6 cellular contexts compared by ENCODE assay signal in genomic region chr6:33417127-33417902, GRCh38. TPM values are rescaled to one million over a fixed set of nuclear protein-coding genes. Genes with fewer than 3 reads are reported as not detected.
A peak's percentile ranks its signal among the peaks of the same experiment; 100 is the strongest.
DNase-seq lines count a peak whose midpoint lies in the region; ATAC-seq, FAIRE-seq and TF ChIP-seq lines count a peak whose summit lies in the region.

No MANE protein-coding gene starts in this region.

- peaks cover 11% of the 10 kb centered on the region for H3K27me3 Mint-ChIP-seq in activated CD4-positive, alpha-beta memory T cell treated with anti-CD3 and anti-CD28 coated beads, Interleukin-2, amount 10 ng/mL, durations not matched to agents 7 days and 5 days

- peaks cover 2 to 13% of the 10 kb centered on the region in 2 experiments; a peak in 3 of 5 replicates for H3K27me3 ChIP-seq in HepG2 (ENCODE audit: control insufficient read depth in 1 of 2, insufficient read depth in 2 of 2, low read length in 2 of 2)

- peak overlapping the region; percentile 85 for H3K9ac ChIP-seq in HepG2 (ENCODE audit: insufficient read depth, low read depth, low read length)

- H3K4me1 ChIP-seq in HEK293 (ENCODE audit: control insufficient read depth, insufficient read depth, low read length) (no peaks in the 10 kb centered on the region), HepG2 (ENCODE audit: insufficient read depth, low read length) (peaks cover 44% of the 10 kb centered on the region)

- H3K4me3 ChIP-seq in HEK293 (ENCODE audit: low read depth, low read length) (peak overlapping the region; percentile 40), HepG2 (replicated peaks in 1 of 3; ENCODE audit: insufficient read depth in 1 of 3, low read depth in 2 of 3, low read length in 3 of 3) (peak overlapping the region; percentile 68 to 96 (median 82))

- H3K4me3 Mint-ChIP-seq in activated CD4-positive, alpha-beta memory T cell treated with anti-CD3 and anti-CD28 coated beads, Interleukin-2, amount 10 ng/mL, durations not matched to agents 7 days and 5 days = peak overlapping the region; percentile 92

- H3K27ac ChIP-seq in HEK293 (ENCODE audit: extremely low read depth, low read depth, low read length) (peak overlapping the region; percentile 67), HepG2 (ENCODE audit: extremely low read length, insufficient read depth, low read length) (peak overlapping the region; percentile 82)

- CTCF ChIA-PET in HEK293 (lab: Yijun Ruan, JAX) = interaction anchor here (0.6 to 1.7 kb wide), 7 partner anchors 9 to 162 kb away, joined by 3 to 7 read pairs (median 3); partner anchors contain the start of gene BAK1
- CTCF ChIA-PET in activated CD4-positive, alpha-beta memory T cell treated with anti-CD3 and anti-CD28 coated beads, Interleukin-2, amount 10 ng/mL, durations not matched to agents 7 days and 5 days (lab: Charles Lee) = interaction anchor here (0.9 to 2.9 kb wide), 3 partner anchors 12 to 131 kb away, joined by 4 to 14 read pairs (median 5); no protein-coding TSS in a partner anchor
- CTCF ChIA-PET in HepG2 (lab: Yijun Ruan, JAX; ENCODE audit: low intra/inter-chr PET ratio, low total read pairs) = no interaction called here

- ATAC-seq in HepG2 = peak; percentile 4
- no peak for ATAC-seq in HG03520 (IDR thresholded peaks at IDR 0.05; ENCODE audit: unreplicated experiment)
- no peak for ATAC-seq in HG03175 (IDR thresholded peaks at IDR 0.05; ENCODE audit: unreplicated experiment)

- BruUV-seq in HepG2 (replicated peaks; lab: Mats Ljungman, UMichigan) = TSS peak; percentile 87

- POLR2A ChIA-PET in HEK293 (lab: Yijun Ruan, JAX) (interaction anchor here (0.6 to 3.4 kb wide), 7 partner anchors 9 to 445 kb away, joined by 3 to 16 read pairs (median 9); partner anchors contain the start of genes RPS18, VPS52, ZBTB22 and ZBTB9), HepG2 (lab: Yijun Ruan, JAX) (interaction anchor here (0.6 to 2.8 kb wide), 5 partner anchors 13 to 168 kb away, joined by 3 to 23 read pairs (median 8); partner anchors contain the start of gene ZBTB9)
- POLR2A ChIA-PET in activated CD4-positive, alpha-beta memory T cell treated with anti-CD3 and anti-CD28 coated beads, Interleukin-2, amount 10 ng/mL, durations not matched to agents 7 days and 5 days (lab: Charles Lee) = interaction anchor here (0.6 to 4.0 kb wide), 15 partner anchors 8 to 572 kb away, joined by 3 to 32 read pairs (median 6); partner anchors contain the start of genes BAK1, ITPR3, KIFC1 and RPS18

- 3% methylated on average over 22 of the region's 25 CpGs for WGBS in HepG2 (ENCODE audit: low lambda C conversion rate)

- no peaks in the 10 kb centered on the region for H3K9me3 ChIP-seq in HEK293 (ENCODE audit: control insufficient read depth, insufficient read depth, low read depth, low read length)
- no peaks in the 10 kb centered on the region for H3K9me3 ChIP-seq in HepG2 (ENCODE audit: low read length)

- no peak for TF ChIP-seq RAD21 in HepG2 (CRISPR knock-in tag; IDR thresholded peaks at IDR 0.05)

- intact Hi-C loops in HepG2 (cut with micrococcal nuclease; ENCODE audit: unreplicated experiment) = no loop called here

- in situ Hi-C loops in HepG2 (cut with HindIII; ENCODE audit: extremely low pct_ligation_motif_present, low pct_unique_long_range_greater_than_20kb) = loop anchor here (10.0 to 25.0 kb wide), 2 partner anchors 130 to 213 kb away; partner anchors contain the start of genes B3GALT4, HSD17B8, PFDN6 and RGL2

- H2AFZ ChIP-seq in HepG2 (ENCODE audit: low read length) = no peak overlapping the region

- peaks cover 37% of the 10 kb centered on the region for H3K36me3 Mint-ChIP-seq in activated CD4-positive, alpha-beta memory T cell treated with anti-CD3 and anti-CD28 coated beads, Interleukin-2, amount 10 ng/mL, durations not matched to agents 7 days and 5 days (ENCODE audit: low read depth)

- H3K79me2 ChIP-seq in HepG2 (ENCODE audit: insufficient read depth, low read length) = peaks cover 21% of the 10 kb centered on the region

- TF ChIP-seq POLR2A in HepG2 (IDR thresholded peaks at IDR 0.05; ENCODE audit: insufficient read depth in 1 of 2, low read depth in 2 of 2, low read length in 2 of 2) = no peak; a peak in 1 of 4 replicates

- peak overlapping the region; percentile 98 for H3K27ac Mint-ChIP-seq in activated CD4-positive, alpha-beta memory T cell treated with anti-CD3 and anti-CD28 coated beads, Interleukin-2, amount 10 ng/mL, durations not matched to agents 7 days and 5 days

- H4K20me1 ChIP-seq in HepG2 (ENCODE audit: insufficient read depth, low read length) = no peaks in the 10 kb centered on the region

- peaks cover 0 to 42% of the 10 kb centered on the region in 2 experiments; a peak in 1 of 3 replicates for H3K36me3 ChIP-seq in HEK293 (ENCODE audit: control insufficient read depth in 2 of 2, insufficient read depth in 1 of 2, low read length in 2 of 2)
- peaks cover 17 to 30% of the 10 kb centered on the region in 2 experiments for H3K36me3 ChIP-seq in HepG2 (replicated peaks in 1 of 2; ENCODE audit: control insufficient read depth in 1 of 2, insufficient read depth in 2 of 2, low read length in 2 of 2)

- peak overlapping the region; percentile 96 for H3K4me2 ChIP-seq in HepG2 (ENCODE audit: low read depth, low read length)

- peak; percentile 42 for FAIRE-seq in HepG2 (lab: Jason Lieb, UNC)

- no peaks in the 10 kb centered on the region for H3K9me3 Mint-ChIP-seq in activated CD4-positive, alpha-beta memory T cell treated with anti-CD3 and anti-CD28 coated beads, Interleukin-2, amount 10 ng/mL, durations not matched to agents 7 days and 5 days

- no peak for TF ChIP-seq EP300 in HepG2 (IDR thresholded peaks at IDR 0.05; ENCODE audit: low read depth in 2 of 2, low read length in 2 of 2)
- no peak for TF ChIP-seq EP300 in HepG2 (CRISPR knock-in tag; IDR thresholded peaks at IDR 0.05; ENCODE audit: borderline replicate concordance)

- H3K4me1 Mint-ChIP-seq in activated CD4-positive, alpha-beta memory T cell treated with anti-CD3 and anti-CD28 coated beads, Interleukin-2, amount 10 ng/mL, durations not matched to agents 7 days and 5 days = peaks cover 71% of the 10 kb centered on the region

- no peak for TF ChIP-seq CTCF in HEK293 (tag by site-specific recombination; IDR thresholded peaks at IDR 0.05)
- no peak for TF ChIP-seq CTCF in HepG2 (CRISPR knock-in tag; IDR thresholded peaks at IDR 0.05)

- peak; percentile 36 for DNase-seq in activated CD4-positive, alpha-beta memory T cell treated with anti-CD3 and anti-CD28 coated beads, Interleukin-2, amount 10 ng/mL, durations not matched to agents 7 days and 5 days
- no peak for DNase-seq in HepG2 (ENCODE audit: low spot score)
- DNase-seq in NOMO-1 treated with dmso at 0.1 percent for 144 hours (lab: John Stamatoyannopoulos, UW; ENCODE audit: unreplicated experiment) = no peak

RNA-seq across cellular contexts. Expression of gene CUTA, which starts 0.6 kb away (rescaled TPM):
- total RNA-seq in activated CD4-positive, alpha-beta memory T cell treated with anti-CD3 and anti-CD28 coated beads, Interleukin-2, amount 10 ng/mL, durations not matched to agents 7 days and 5 days = 100 to 1,000 TPM; 243 TPM
- total RNA-seq in HepG2 (2016; rRNA removed; fragmentation: Illumina TruSeq; extraction: Trizol) = 106 and 180 TPM in 2 replicates
- 87.7 and 122 TPM in 2 replicates for total RNA-seq in HepG2 (2016; cell fraction: cytosol; rRNA removed; fragmentation: Illumina TruSeq; extraction: Trizol; ENCODE audit: low read depth)
- 99.2 and 177 TPM in 2 replicates for total RNA-seq in HepG2 (2016; cell fraction: insoluble cytoplasmic fraction; rRNA removed; fragmentation: Illumina TruSeq; extraction: Trizol)
- 103 and 132 TPM in 2 replicates for total RNA-seq in HepG2 (2016; cell fraction: membrane; rRNA removed; fragmentation: Illumina TruSeq; extraction: Trizol)
- total RNA-seq in HepG2 (2016; cell fraction: nucleus; rRNA removed; fragmentation: Illumina TruSeq; extraction: Trizol) = 108 and 119 TPM in 2 replicates
- 169 and 170 TPM in 2 replicates for polyA plus RNA-seq in HepG2 (2011; rRNA removed)
- 216 and 233 TPM in 2 replicates for polyA plus RNA-seq in HepG2 (2011; cell fraction: cytosol; rRNA removed)
- polyA plus RNA-seq in HepG2 (2011; cell fraction: nucleus; rRNA removed) = 172 and 210 TPM in 2 replicates
- 255 and 283 TPM in 2 replicates for polyA plus RNA-seq in HepG2 (2012)
- 146 and 200 TPM in 2 replicates for polyA plus RNA-seq in HepG2 (2016; cell fraction: cytosol; fragmentation: Illumina TruSeq; extraction: Trizol; ENCODE audit: low read depth)
- 151 and 161 TPM in 2 replicates for polyA plus RNA-seq in HepG2 (2016; cell fraction: insoluble cytoplasmic fraction; fragmentation: Illumina TruSeq; extraction: Trizol; ENCODE audit: low read depth)
- 164 and 192 TPM in 2 replicates for polyA plus RNA-seq in HepG2 (2016; cell fraction: membrane; fragmentation: Illumina TruSeq; extraction: Trizol; ENCODE audit: low read depth)
- 257 and 280 TPM in 2 replicates for polyA plus RNA-seq in HepG2 (2016; cell fraction: nucleus; fragmentation: Illumina TruSeq; extraction: Trizol; ENCODE audit: insufficient read depth, low read depth)
- polyA minus RNA-seq in HepG2 (2011; rRNA and poly(A)+ RNA removed; ENCODE audit: low replicate concordance) = 123 and 177 TPM in 2 replicates
- polyA minus RNA-seq in HepG2 (2011; cell fraction: cytosol; rRNA and poly(A)+ RNA removed) = 58.9 and 70.6 TPM in 2 replicates
- polyA minus RNA-seq in HepG2 (2011; cell fraction: nucleus; rRNA and poly(A)+ RNA removed) = 46.0 and 46.9 TPM in 2 replicates

RNA-seq across cellular contexts. Expression of gene SYNGAP1, which starts 2.5 kb away (rescaled TPM):
- total RNA-seq in activated CD4-positive, alpha-beta memory T cell treated with anti-CD3 and anti-CD28 coated beads, Interleukin-2, amount 10 ng/mL, durations not matched to agents 7 days and 5 days = 10 to 100 TPM; 35.3 to 39.7 TPM
- 0.41 and 0.75 TPM in 2 replicates for total RNA-seq in HepG2 (2016; rRNA removed; fragmentation: Illumina TruSeq; extraction: Trizol)
- 0.09 and 0.10 TPM in 2 replicates for total RNA-seq in HepG2 (2016; cell fraction: cytosol; rRNA removed; fragmentation: Illumina TruSeq; extraction: Trizol; ENCODE audit: low read depth)
- total RNA-seq in HepG2 (2016; cell fraction: insoluble cytoplasmic fraction; rRNA removed; fragmentation: Illumina TruSeq; extraction: Trizol) = 0.42 and 0.78 TPM in 2 replicates
- total RNA-seq in HepG2 (2016; cell fraction: membrane; rRNA removed; fragmentation: Illumina TruSeq; extraction: Trizol) = 0.14 and 0.15 TPM in 2 replicates
- 1.1 and 1.4 TPM in 2 replicates for total RNA-seq in HepG2 (2016; cell fraction: nucleus; rRNA removed; fragmentation: Illumina TruSeq; extraction: Trizol)
- 1.1 and 1.9 TPM in 2 replicates for polyA plus RNA-seq in HepG2 (2011; rRNA removed)
- 0.32 and 0.33 TPM in 2 replicates for polyA plus RNA-seq in HepG2 (2011; cell fraction: cytosol; rRNA removed)
- 12.4 and 12.6 TPM in 2 replicates for polyA plus RNA-seq in HepG2 (2011; cell fraction: nucleus; rRNA removed)
- polyA plus RNA-seq in HepG2 (2012) = 2.7 and 3.4 TPM in 2 replicates
- polyA plus RNA-seq in HepG2 (2016; cell fraction: cytosol; fragmentation: Illumina TruSeq; extraction: Trizol; ENCODE audit: low read depth) = 0.07 TPM in 2 replicates
- 0.70 and 1.0 TPM in 2 replicates for polyA plus RNA-seq in HepG2 (2016; cell fraction: insoluble cytoplasmic fraction; fragmentation: Illumina TruSeq; extraction: Trizol; ENCODE audit: low read depth)
- 0.16 and 0.18 TPM in 2 replicates for polyA plus RNA-seq in HepG2 (2016; cell fraction: membrane; fragmentation: Illumina TruSeq; extraction: Trizol; ENCODE audit: low read depth)
- polyA plus RNA-seq in HepG2 (2016; cell fraction: nucleus; fragmentation: Illumina TruSeq; extraction: Trizol; ENCODE audit: insufficient read depth, low read depth) = 6.2 and 14.4 TPM in 2 replicates
- 0.98 and 2.6 TPM in 2 replicates for polyA minus RNA-seq in HepG2 (2011; rRNA and poly(A)+ RNA removed; ENCODE audit: low replicate concordance)
- polyA minus RNA-seq in HepG2 (2011; cell fraction: cytosol; rRNA and poly(A)+ RNA removed) = 0.26 and 0.49 TPM in 2 replicates
- polyA minus RNA-seq in HepG2 (2011; cell fraction: nucleus; rRNA and poly(A)+ RNA removed) = 2.2 and 4.4 TPM in 2 replicates

RNA-seq across cellular contexts. Expression of gene PHF1, which starts 6.5 kb away (rescaled TPM):
- 10 to 100 TPM; 46.4 to 51.4 TPM for total RNA-seq in activated CD4-positive, alpha-beta memory T cell treated with anti-CD3 and anti-CD28 coated beads, Interleukin-2, amount 10 ng/mL, durations not matched to agents 7 days and 5 days
- 14.3 and 25.4 TPM in 2 replicates for total RNA-seq in HepG2 (2016; rRNA removed; fragmentation: Illumina TruSeq; extraction: Trizol)
- total RNA-seq in HepG2 (2016; cell fraction: cytosol; rRNA removed; fragmentation: Illumina TruSeq; extraction: Trizol; ENCODE audit: low read depth) = 8.6 and 10.0 TPM in 2 replicates
- 13.8 and 26.7 TPM in 2 replicates for total RNA-seq in HepG2 (2016; cell fraction: insoluble cytoplasmic fraction; rRNA removed; fragmentation: Illumina TruSeq; extraction: Trizol)
- total RNA-seq in HepG2 (2016; cell fraction: membrane; rRNA removed; fragmentation: Illumina TruSeq; extraction: Trizol) = 20.1 and 20.5 TPM in 2 replicates
- total RNA-seq in HepG2 (2016; cell fraction: nucleus; rRNA removed; fragmentation: Illumina TruSeq; extraction: Trizol) = 25.9 and 27.3 TPM in 2 replicates
- polyA plus RNA-seq in HepG2 (2011; rRNA removed) = 61.9 and 77.2 TPM in 2 replicates
- 41.5 and 45.3 TPM in 2 replicates for polyA plus RNA-seq in HepG2 (2011; cell fraction: cytosol; rRNA removed)
- 358 and 376 TPM in 2 replicates for polyA plus RNA-seq in HepG2 (2011; cell fraction: nucleus; rRNA removed)
- 45.7 and 67.9 TPM in 2 replicates for polyA plus RNA-seq in HepG2 (2012)
- polyA plus RNA-seq in HepG2 (2016; cell fraction: cytosol; fragmentation: Illumina TruSeq; extraction: Trizol; ENCODE audit: low read depth) = 16.9 and 19.4 TPM in 2 replicates
- 26.3 and 31.9 TPM in 2 replicates for polyA plus RNA-seq in HepG2 (2016; cell fraction: insoluble cytoplasmic fraction; fragmentation: Illumina TruSeq; extraction: Trizol; ENCODE audit: low read depth)
- polyA plus RNA-seq in HepG2 (2016; cell fraction: membrane; fragmentation: Illumina TruSeq; extraction: Trizol; ENCODE audit: low read depth) = 31.4 and 34.9 TPM in 2 replicates
- polyA plus RNA-seq in HepG2 (2016; cell fraction: nucleus; fragmentation: Illumina TruSeq; extraction: Trizol; ENCODE audit: insufficient read depth, low read depth) = 98.6 and 111 TPM in 2 replicates
- 22.2 and 35.1 TPM in 2 replicates for polyA minus RNA-seq in HepG2 (2011; rRNA and poly(A)+ RNA removed; ENCODE audit: low replicate concordance)
- 11.8 and 13.5 TPM in 2 replicates for polyA minus RNA-seq in HepG2 (2011; cell fraction: cytosol; rRNA and poly(A)+ RNA removed)
- polyA minus RNA-seq in HepG2 (2011; cell fraction: nucleus; rRNA and poly(A)+ RNA removed) = 33.0 and 41.3 TPM in 2 replicates

RNA-seq across cellular contexts. Expression of gene KIFC1, which starts 25.7 kb away (rescaled TPM):
- 100 to 1,000 TPM; 125 to 127 TPM for total RNA-seq in activated CD4-positive, alpha-beta memory T cell treated with anti-CD3 and anti-CD28 coated beads, Interleukin-2, amount 10 ng/mL, durations not matched to agents 7 days and 5 days
- total RNA-seq in HepG2 (2016; rRNA removed; fragmentation: Illumina TruSeq; extraction: Trizol) = 45.5 and 47.6 TPM in 2 replicates
- total RNA-seq in HepG2 (2016; cell fraction: cytosol; rRNA removed; fragmentation: Illumina TruSeq; extraction: Trizol; ENCODE audit: low read depth) = 7.7 and 8.2 TPM in 2 replicates
- 43.2 and 48.8 TPM in 2 replicates for total RNA-seq in HepG2 (2016; cell fraction: insoluble cytoplasmic fraction; rRNA removed; fragmentation: Illumina TruSeq; extraction: Trizol)
- total RNA-seq in HepG2 (2016; cell fraction: membrane; rRNA removed; fragmentation: Illumina TruSeq; extraction: Trizol) = 18.6 and 22.9 TPM in 2 replicates
- 40.9 and 44.4 TPM in 2 replicates for total RNA-seq in HepG2 (2016; cell fraction: nucleus; rRNA removed; fragmentation: Illumina TruSeq; extraction: Trizol)
- 20.4 and 25.0 TPM in 2 replicates for polyA plus RNA-seq in HepG2 (2011; rRNA removed)
- 12.6 and 23.6 TPM in 2 replicates for polyA plus RNA-seq in HepG2 (2011; cell fraction: cytosol; rRNA removed)
- 42.5 and 71.9 TPM in 2 replicates for polyA plus RNA-seq in HepG2 (2011; cell fraction: nucleus; rRNA removed)
- polyA plus RNA-seq in HepG2 (2012) = 13.7 and 21.2 TPM in 2 replicates
- 3.3 and 3.9 TPM in 2 replicates for polyA plus RNA-seq in HepG2 (2016; cell fraction: cytosol; fragmentation: Illumina TruSeq; extraction: Trizol; ENCODE audit: low read depth)
- polyA plus RNA-seq in HepG2 (2016; cell fraction: insoluble cytoplasmic fraction; fragmentation: Illumina TruSeq; extraction: Trizol; ENCODE audit: low read depth) = 50.9 and 58.4 TPM in 2 replicates
- polyA plus RNA-seq in HepG2 (2016; cell fraction: membrane; fragmentation: Illumina TruSeq; extraction: Trizol; ENCODE audit: low read depth) = 6.2 and 7.1 TPM in 2 replicates
- polyA plus RNA-seq in HepG2 (2016; cell fraction: nucleus; fragmentation: Illumina TruSeq; extraction: Trizol; ENCODE audit: insufficient read depth, low read depth) = 83.2 and 93.0 TPM in 2 replicates
- 36.0 and 106 TPM in 2 replicates for polyA minus RNA-seq in HepG2 (2011; rRNA and poly(A)+ RNA removed; ENCODE audit: low replicate concordance)
- 8.9 and 14.8 TPM in 2 replicates for polyA minus RNA-seq in HepG2 (2011; cell fraction: cytosol; rRNA and poly(A)+ RNA removed)
- polyA minus RNA-seq in HepG2 (2011; cell fraction: nucleus; rRNA and poly(A)+ RNA removed) = 35.4 and 47.3 TPM in 2 replicates

RNA-seq across cellular contexts. Expression of gene ZBTB9, which starts 37.1 kb away (rescaled TPM):
- 1 to 10 TPM; 6.9 to 7.4 TPM for total RNA-seq in activated CD4-positive, alpha-beta memory T cell treated with anti-CD3 and anti-CD28 coated beads, Interleukin-2, amount 10 ng/mL, durations not matched to agents 7 days and 5 days
- total RNA-seq in HepG2 (2016; rRNA removed; fragmentation: Illumina TruSeq; extraction: Trizol) = 9.2 and 11.5 TPM in 2 replicates
- 1.1 and 1.9 TPM in 2 replicates for total RNA-seq in HepG2 (2016; cell fraction: cytosol; rRNA removed; fragmentation: Illumina TruSeq; extraction: Trizol; ENCODE audit: low read depth)
- 10.0 and 10.1 TPM in 2 replicates for total RNA-seq in HepG2 (2016; cell fraction: insoluble cytoplasmic fraction; rRNA removed; fragmentation: Illumina TruSeq; extraction: Trizol)
- total RNA-seq in HepG2 (2016; cell fraction: membrane; rRNA removed; fragmentation: Illumina TruSeq; extraction: Trizol) = 4.7 and 6.0 TPM in 2 replicates
- 6.5 and 6.7 TPM in 2 replicates for total RNA-seq in HepG2 (2016; cell fraction: nucleus; rRNA removed; fragmentation: Illumina TruSeq; extraction: Trizol)
- polyA plus RNA-seq in HepG2 (2011; rRNA removed) = 5.3 and 7.1 TPM in 2 replicates
- 3.8 and 5.0 TPM in 2 replicates for polyA plus RNA-seq in HepG2 (2011; cell fraction: cytosol; rRNA removed)
- 3.6 and 4.8 TPM in 2 replicates for polyA plus RNA-seq in HepG2 (2011; cell fraction: nucleus; rRNA removed)
- 7.1 and 7.6 TPM in 2 replicates for polyA plus RNA-seq in HepG2 (2012)
- 0.71 and 0.88 TPM in 2 replicates for polyA plus RNA-seq in HepG2 (2016; cell fraction: cytosol; fragmentation: Illumina TruSeq; extraction: Trizol; ENCODE audit: low read depth)
- polyA plus RNA-seq in HepG2 (2016; cell fraction: insoluble cytoplasmic fraction; fragmentation: Illumina TruSeq; extraction: Trizol; ENCODE audit: low read depth) = 9.1 and 13.0 TPM in 2 replicates
- 2.4 and 2.5 TPM in 2 replicates for polyA plus RNA-seq in HepG2 (2016; cell fraction: membrane; fragmentation: Illumina TruSeq; extraction: Trizol; ENCODE audit: low read depth)
- polyA plus RNA-seq in HepG2 (2016; cell fraction: nucleus; fragmentation: Illumina TruSeq; extraction: Trizol; ENCODE audit: insufficient read depth, low read depth) = 7.9 and 11.1 TPM in 2 replicates
- polyA minus RNA-seq in HepG2 (2011; rRNA and poly(A)+ RNA removed; ENCODE audit: low replicate concordance) = 12.4 and 17.3 TPM in 2 replicates
- polyA minus RNA-seq in HepG2 (2011; cell fraction: cytosol; rRNA and poly(A)+ RNA removed) = 5.9 and 8.3 TPM in 2 replicates
- 4.5 and 5.7 TPM in 2 replicates for polyA minus RNA-seq in HepG2 (2011; cell fraction: nucleus; rRNA and poly(A)+ RNA removed)

Comparison
In these comparisons a context has a peak if more than half of its experiments do, and no peak if none do; other contexts are left out.
1. RNA of gene SYNGAP1, which starts 2.5 kb away (total RNA-seq): 35.3 to 39.7 TPM in activated CD4-positive, alpha-beta memory T cell treated with anti-CD3 and anti-CD28 coated beads, Interleukin-2, amount 10 ng/mL, durations not matched to agents 7 days and 5 days; 0.09 to 1.4 TPM in HepG2; every median in the first group is over 10 times any median in the second.
2. Of the 63 proteins assayed by ChIP-seq in both HepG2 and HEK293: peak only in HepG2: GLI4, RBAK, REPIN1, ZNF292 and ZNF768; only in HEK293: PATZ1, ZBTB20 and ZNF335; in both: none; in neither: 55.